In genomic region chr14:50575769-50576168, GRCh38 we compare ENCODE assay signal across 33 cellular contexts. TPM values are rescaled to one million over a fixed set of nuclear protein-coding genes. Genes with fewer than 3 reads are reported as not detected.
DNase-seq lines count a peak whose midpoint lies in the region; ATAC-seq, FAIRE-seq and TF ChIP-seq lines count a peak whose summit lies in the region.
"Had no signal": no experiment of that assay in that cellular context is flagged by ENCODE, and none has a peak within 500 bp of the region (broad histone marks: within the 10 kb centered on the region; RNA-seq: fewer than 3 reads in every experiment).

No MANE protein-coding gene starts in this region.

- H3K27me3 ChIP-seq in endodermal cell (ENCODE audit: control insufficient read depth, insufficient read depth, low read length, poor library complexity, severe bottlenecking) = no peaks in the 10 kb centered on the region
- H3K27me3 ChIP-seq: BE2C; BLaER1; BLaER1 treated with 17β-estradiol and CSF1 and Interleukin-3, amounts not matched to agents 10 nM and 100 nM had no signal

- no peaks in the 10 kb centered on the region for H3K36me3 ChIP-seq in endodermal cell (ENCODE audit: control insufficient read depth, insufficient read depth, low read length)
- H3K36me3 ChIP-seq: BE2C; BLaER1; BLaER1 treated with 17β-estradiol and CSF1 and Interleukin-3, amounts not matched to agents 10 nM and 100 nM had no signal

- no peak overlapping the region for H3K27ac Mint-ChIP-seq in activated T-helper 17 cell treated with anti-CD3 and anti-CD28 coated beads, Interleukin-2, amount 50 U/mL, for 72 hours
- no peak overlapping the region for H3K27ac Mint-ChIP-seq in stimulated activated effector memory CD8-positive, alpha-beta T cell treated with anti-CD3 and anti-CD28 coated beads, Interleukin-12 subunit alpha, Interleukin-12 subunit beta, amount 100 ng/mL, for 72 hours
- no peak overlapping the region for H3K27ac Mint-ChIP-seq in endodermal cell
- H3K27ac Mint-ChIP-seq: B cell; CD14-positive monocyte; CD4-positive, alpha-beta memory T cell; CD4-positive, alpha-beta T cell; CD4-positive, CD25-positive, alpha-beta regulatory T cell; CD8-positive, alpha-beta memory T cell; CD8-positive, alpha-beta T cell had no signal

- TF ChIP-seq RAD21 in A549 (conservative IDR thresholded peaks at IDR 0.05 in 1 of 2, IDR thresholded peaks at IDR 0.05 in 1 of 2) = no peak

- DNase-seq in A549 (ENCODE audit: low read depth in 1 of 2, low spot score in 1 of 2) (no peak), endodermal cell (no peak)
- no peak for DNase-seq in stimulated activated effector memory CD8-positive, alpha-beta T cell treated with anti-CD3 and anti-CD28 coated beads, Interleukin-12 subunit alpha, Interleukin-12 subunit beta, amount 100 ng/mL, for 72 hours (ENCODE audit: low spot score in 2 of 2)
- DNase-seq: 8988T; ACHN; AML-193; BE2C; C1 segment of cervical spinal cord; Caco-2; Calu3; CD4-positive, alpha-beta memory T cell; CD4-positive, alpha-beta T cell; CD4-positive, CD25-positive, alpha-beta regulatory T cell; CD8-positive, alpha-beta memory T cell; CD8-positive, alpha-beta T cell; COR-L47; DMS 273 treated with DMSO at 0.1 percent for 48 hours; DMS153; DMS53; DMS79; DMS79 treated with DMSO at 0.1 percent for 48 hours; DND-41; EL had no signal

- no peak overlapping the region for H3K27ac ChIP-seq in A549
- H3K27ac ChIP-seq in endodermal cell (ENCODE audit: low read depth, low read length) = no peak overlapping the region
- H3K27ac ChIP-seq: 22Rv1; BLaER1; BLaER1 treated with 17β-estradiol and CSF1 and Interleukin-3, amounts not matched to agents 10 nM and 100 nM; C4-2B had no signal

- no peak for TF ChIP-seq EP300 in A549 (IDR thresholded peaks at IDR 0.05)

- FAIRE-seq in A549 (lab: Jason Lieb, UNC) = peak; percentile 49
- FAIRE-seq: A204.1 had no signal

- H3K9me3 ChIP-seq in A549 (peaks cover 8% of the 10 kb centered on the region; the same call in 2 of the 3 replicates), endodermal cell (ENCODE audit: control insufficient read depth, low read length) (peaks cover 4% of the 10 kb centered on the region)
- H3K9me3 ChIP-seq: BE2C, Caco-2 had no signal

- CTCF ChIA-PET in A549 (lab: Yijun Ruan, JAX) = interaction anchor here (0.6 kb wide), 2 partner anchors 25 to 710 kb away, joined by 3 to 4 read pairs; no protein-coding TSS in a partner anchor

- H3K4me3 ChIP-seq in A549 (no peak overlapping the region), endodermal cell (ENCODE audit: low read length) (no peak overlapping the region)
- H3K4me3 ChIP-seq: BLaER1; BLaER1 treated with 17β-estradiol and CSF1 and Interleukin-3, amounts not matched to agents 10 nM and 100 nM had no signal

- H3K4me1 Mint-ChIP-seq in activated T-helper 17 cell treated with anti-CD3 and anti-CD28 coated beads, Interleukin-2, amount 50 U/mL, for 72 hours = no peaks in the 10 kb centered on the region
- H3K4me1 Mint-ChIP-seq in stimulated activated effector memory CD8-positive, alpha-beta T cell treated with anti-CD3 and anti-CD28 coated beads, Interleukin-12 subunit alpha, Interleukin-12 subunit beta, amount 100 ng/mL, for 72 hours = no peaks in the 10 kb centered on the region
- H3K4me1 Mint-ChIP-seq in endodermal cell = no peaks in the 10 kb centered on the region
- H3K4me1 Mint-ChIP-seq: B cell; CD4-positive, alpha-beta memory T cell; CD4-positive, CD25-positive, alpha-beta regulatory T cell; CD8-positive, alpha-beta memory T cell had no signal

- H3K4me1 ChIP-seq in A549 (no peaks in the 10 kb centered on the region; the same call in 2 of the 3 replicates), endodermal cell (ENCODE audit: control insufficient read depth, insufficient read depth, low read length) (no peaks in the 10 kb centered on the region)
- H3K4me1 ChIP-seq: BE2C, BLaER1, Caco-2 had no signal

- no peak for TF ChIP-seq CTCF in A549 (IDR thresholded peaks at IDR 0.05)
- TF ChIP-seq CTCF in endodermal cell (conservative IDR thresholded peaks at IDR 0.05) = no peak

- H3K4me2 ChIP-seq in A549 = no peak overlapping the region
- H3K4me2 ChIP-seq: BLaER1; BLaER1 treated with 17β-estradiol and CSF1 and Interleukin-3, amounts not matched to agents 10 nM and 100 nM had no signal

- H3K9ac ChIP-seq in endodermal cell (ENCODE audit: extremely low read depth, low read length, poor library complexity, severe bottlenecking) = no peak overlapping the region
- H3K9ac ChIP-seq: BLaER1; BLaER1 treated with 17β-estradiol and CSF1 and Interleukin-3, amounts not matched to agents 10 nM and 100 nM had no signal

- peaks cover 2% of the 10 kb centered on the region for H3K9me3 Mint-ChIP-seq in activated T-helper 17 cell treated with anti-CD3 and anti-CD28 coated beads, Interleukin-2, amount 50 U/mL, for 72 hours
- peaks cover 5% of the 10 kb centered on the region for H3K9me3 Mint-ChIP-seq in stimulated activated effector memory CD8-positive, alpha-beta T cell treated with anti-CD3 and anti-CD28 coated beads, Interleukin-12 subunit alpha, Interleukin-12 subunit beta, amount 100 ng/mL, for 72 hours
- H3K9me3 Mint-ChIP-seq in endodermal cell = peaks cover 4% of the 10 kb centered on the region

- no peaks in the 10 kb centered on the region for H3K36me3 Mint-ChIP-seq in activated T-helper 17 cell treated with anti-CD3 and anti-CD28 coated beads, Interleukin-2, amount 50 U/mL, for 72 hours (ENCODE audit: low read depth)
- no peaks in the 10 kb centered on the region for H3K36me3 Mint-ChIP-seq in stimulated activated effector memory CD8-positive, alpha-beta T cell treated with anti-CD3 and anti-CD28 coated beads, Interleukin-12 subunit alpha, Interleukin-12 subunit beta, amount 100 ng/mL, for 72 hours
- no peaks in the 10 kb centered on the region for H3K36me3 Mint-ChIP-seq in endodermal cell (ENCODE audit: low read depth)
- H3K36me3 Mint-ChIP-seq: CD14-positive monocyte; CD4-positive, CD25-positive, alpha-beta regulatory T cell had no signal

- no peak for TF ChIP-seq POLR2A in A549 (IDR thresholded peaks at IDR 0.05; ENCODE audit: low read length)

- POLR2A ChIA-PET in A549 (lab: Yijun Ruan, JAX) = no interaction called here

- H3K4me3 Mint-ChIP-seq in activated T-helper 17 cell treated with anti-CD3 and anti-CD28 coated beads, Interleukin-2, amount 50 U/mL, for 72 hours = no peak overlapping the region
- no peak overlapping the region for H3K4me3 Mint-ChIP-seq in stimulated activated effector memory CD8-positive, alpha-beta T cell treated with anti-CD3 and anti-CD28 coated beads, Interleukin-12 subunit alpha, Interleukin-12 subunit beta, amount 100 ng/mL, for 72 hours
- no peak overlapping the region for H3K4me3 Mint-ChIP-seq in endodermal cell
- H3K4me3 Mint-ChIP-seq: B cell; CD14-positive monocyte; CD4-positive, alpha-beta memory T cell; CD4-positive, alpha-beta T cell; CD4-positive, CD25-positive, alpha-beta regulatory T cell; CD8-positive, alpha-beta memory T cell; CD8-positive, alpha-beta T cell had no signal

- no peaks in the 10 kb centered on the region for H3K27me3 Mint-ChIP-seq in activated T-helper 17 cell treated with anti-CD3 and anti-CD28 coated beads, Interleukin-2, amount 50 U/mL, for 72 hours
- no peaks in the 10 kb centered on the region for H3K27me3 Mint-ChIP-seq in endodermal cell (ENCODE audit: insufficient read depth)
- H3K27me3 Mint-ChIP-seq: CD4-positive, alpha-beta T cell had no signal

- ATAC-seq in A549 (no peak), HG03196 (IDR thresholded peaks at IDR 0.05; ENCODE audit: unreplicated experiment) (no peak), GM19463 (IDR thresholded peaks at IDR 0.05; ENCODE audit: unreplicated experiment) (no peak)
- peak; percentile 52 for ATAC-seq in activated T-helper 17 cell treated with anti-CD3 and anti-CD28 coated beads, Interleukin-2, amount 50 U/mL, for 72 hours (replicated peaks)
- peak; percentile 57 for ATAC-seq in stimulated activated effector memory CD8-positive, alpha-beta T cell treated with anti-CD3 and anti-CD28 coated beads, Interleukin-12 subunit alpha, Interleukin-12 subunit beta, amount 100 ng/mL, for 72 hours
- ATAC-seq: CD8-positive, alpha-beta T cell had no signal

TF ChIP-seq in A549, 52 proteins besides CTCF, POLR2A, EP300 and RAD21 (continues in another document):
- no peak for TF ChIP-seq FOSL2 (IDR thresholded peaks at IDR 0.05)
- no peak for TF ChIP-seq FOSL2 (CRISPR knock-in tag; IDR thresholded peaks at IDR 0.05)
- no peak for TF ChIP-seq HES2 (IDR thresholded peaks at IDR 0.05)
- TF ChIP-seq FOSB (CRISPR knock-in tag; IDR thresholded peaks at IDR 0.05) = no peak
- TF ChIP-seq GATA3 (IDR thresholded peaks at IDR 0.05; ENCODE audit: borderline replicate concordance) = no peak
- TF ChIP-seq CHD2 (IDR thresholded peaks at IDR 0.05; ENCODE audit: low read length, partially characterized antibody) = no peak
- no peak for TF ChIP-seq RNF2 (IDR thresholded peaks at IDR 0.05; ENCODE audit: borderline replicate concordance, low read depth)
- TF ChIP-seq PHF8 (IDR thresholded peaks at IDR 0.05; ENCODE audit: borderline replicate concordance, low read depth) = no peak
- TF ChIP-seq BHLHE40 (IDR thresholded peaks at IDR 0.05; ENCODE audit: low read depth, low read length) = no peak

RNA-seq across cellular contexts. Expression of gene ATL1, which starts 15.8 kb away (rescaled TPM):
- polyA plus RNA-seq in A549 (2011; rRNA removed) = 4.4 and 4.7 TPM in 2 replicates
- 0.90 and 1.3 TPM in 2 replicates for polyA plus RNA-seq in A549 (2012; cell fraction: cytosol; rRNA removed)
- polyA plus RNA-seq in A549 (2012; cell fraction: nucleus; rRNA removed) = 0.50 and 1.1 TPM in 2 replicates
- 4.2 to 6.6 TPM (median 5.1 TPM) in 3 replicates for polyA plus RNA-seq in A549 (2017; fragmentation: RNase III; extraction: RNeasy Plus Mini Kit Qiagen cat#74134 plus additional on column Dnase treatment)
- polyA minus RNA-seq in A549 (2011; rRNA and poly(A)+ RNA removed) = 3.3 and 4.2 TPM in 2 replicates
- 1 to 10 TPM; 1.4 to 1.8 TPM for total RNA-seq in activated T-helper 17 cell treated with anti-CD3 and anti-CD28 coated beads, Interleukin-2, amount 50 U/mL, for 72 hours
- 1 to 10 TPM in 1 of 2 donors, under 1 TPM in 1; 0.88 to 1.7 TPM for total RNA-seq in endodermal cell
- 7.0 TPM for polyA plus RNA-seq in endodermal cell (2013, experiment 1 of 2)
- polyA plus RNA-seq in endodermal cell (2013, experiment 2 of 2) = 5.9 TPM

RNA-seq across cellular contexts. Expression of gene MAP4K5, which starts 43.4 kb away (rescaled TPM):
- polyA plus RNA-seq in A549 (2011; rRNA removed) (18.7 and 20.0 TPM in 2 replicates), A549 (2017; fragmentation: RNase III; extraction: RNeasy Plus Mini Kit Qiagen cat#74134 plus additional on column Dnase treatment) (28.8 to 32.9 TPM (median 30.8 TPM) in 3 replicates)
- polyA plus RNA-seq in A549 (2012; cell fraction: cytosol; rRNA removed) = 14.5 TPM in 2 replicates
- 15.9 and 35.3 TPM in 2 replicates for polyA plus RNA-seq in A549 (2012; cell fraction: nucleus; rRNA removed)
- 9.1 and 11.1 TPM in 2 replicates for polyA minus RNA-seq in A549 (2011; rRNA and poly(A)+ RNA removed)
- 10 to 100 TPM; 17.9 to 22.3 TPM for total RNA-seq in activated T-helper 17 cell treated with anti-CD3 and anti-CD28 coated beads, Interleukin-2, amount 50 U/mL, for 72 hours
- 10 to 100 TPM; 45.0 to 60.3 TPM for total RNA-seq in endodermal cell
- polyA plus RNA-seq in endodermal cell (2013, experiment 1 of 2) = 39.7 TPM
- polyA plus RNA-seq in endodermal cell (2013, experiment 2 of 2) = 35.0 TPM

Comparison
In these comparisons a context has a peak if more than half of its experiments do, and no peak if none do; other contexts are left out.
1. ATAC-seq: peak in activated T-helper 17 cell treated with anti-CD3 and anti-CD28 coated beads, Interleukin-2, amount 50 U/mL, for 72 hours (single experiment) and stimulated activated effector memory CD8-positive, alpha-beta T cell treated with anti-CD3 and anti-CD28 coated beads, Interleukin-12 subunit alpha, Interleukin-12 subunit beta, amount 100 ng/mL, for 72 hours (single experiment); none in A549 (0 of 2), HG03196 (single experiment) and GM19463 (single experiment).